ENCODE assay signal across 1 cellular context in the genomic region with DNA sequence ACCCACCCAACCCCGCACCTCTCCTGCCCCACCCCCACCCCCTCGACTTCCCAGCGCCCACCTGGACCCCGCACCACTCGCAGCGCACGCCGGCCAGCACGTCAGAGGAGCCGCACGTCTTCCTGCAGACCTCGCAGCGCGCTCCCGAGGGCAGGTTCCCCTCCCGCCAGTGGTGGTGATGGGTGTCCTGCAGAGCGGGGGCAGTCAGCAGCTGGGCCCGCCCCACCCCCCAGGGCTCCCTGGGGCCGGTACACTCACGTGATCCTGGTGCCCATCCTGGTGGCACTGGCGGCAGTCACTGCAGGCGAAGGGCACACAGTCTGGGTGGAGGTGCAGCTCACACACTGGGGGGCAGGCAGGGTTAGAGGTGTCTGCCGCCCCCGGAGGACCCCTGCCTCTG.
A peak's percentile ranks its signal among the peaks of the same experiment; 100 is the strongest.
TF ChIP-seq lines count a peak whose summit lies in the region.

No MANE protein-coding gene starts in this region.

TF ChIP-seq in K562, 482 proteins besides CTCF, POLR2A, EP300 and RAD21:
- no peak for TF ChIP-seq CBX2 (IDR thresholded peaks at IDR 0.05; ENCODE audit: insufficient read depth, low read length, poor library complexity, severe bottlenecking)
- TF ChIP-seq CHD4 (IDR thresholded peaks at IDR 0.05; ENCODE audit: insufficient read depth, insufficient replicate concordance, low read depth, low read length, poor library complexity, severe bottlenecking), result no peak
- TF ChIP-seq, protein P1, sequence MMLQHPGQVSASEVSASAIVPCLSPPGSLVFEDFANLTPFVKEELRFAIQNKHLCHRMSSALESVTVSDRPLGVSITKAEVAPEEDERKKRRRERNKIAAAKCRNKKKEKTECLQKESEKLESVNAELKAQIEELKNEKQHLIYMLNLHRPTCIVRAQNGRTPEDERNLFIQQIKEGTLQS (IDR thresholded peaks at IDR 0.05), result no peak
- TF ChIP-seq, protein P1 (CRISPR knock-in tag; conservative IDR thresholded peaks at IDR 0.05), result no peak
- TF ChIP-seq PCBP1 (IDR thresholded peaks at IDR 0.05; ENCODE audit: low read depth, low read length, poor library complexity, severe bottlenecking), result peak; percentile 15
- TF ChIP-seq HDAC6 (IDR thresholded peaks at IDR 0.05; ENCODE audit: low read depth, low read length), result no peak
- TF ChIP-seq RBM25 (IDR thresholded peaks at IDR 0.05; ENCODE audit: low read depth, low read length, severe bottlenecking), result no peak
